Comparison of ENCODE assay signal across 15 cellular contexts in genomic region chr3:10557783-10558373, GRCh38. TPM values are rescaled to one million over a fixed set of nuclear protein-coding genes. Genes with fewer than 3 reads are reported as not detected.
A peak's percentile ranks its signal among the peaks of the same experiment; 100 is the strongest.
DNase-seq lines count a peak whose midpoint lies in the region; ATAC-seq, FAIRE-seq and TF ChIP-seq lines count a peak whose summit lies in the region.
"Had no signal": no experiment of that assay in that cellular context is flagged by ENCODE, and none has a peak within 500 bp of the region (broad histone marks: within the 10 kb centered on the region; RNA-seq: fewer than 3 reads in every experiment).

No MANE protein-coding gene starts in this region.

- H3K9me3 Mint-ChIP-seq in stimulated activated naive B cell treated with anti-CD40 and anti-IgM and Interleukin-4, amounts not matched to agents 10 μg/mL and 1 μg/mL and 100 μg/mL, for 72 hours, result peaks cover 0 to 2% of the 10 kb centered on the region in 2 donors
- no peaks in the 10 kb centered on the region for H3K9me3 Mint-ChIP-seq in WTC11
- H3K9me3 Mint-ChIP-seq: activated T-cell treated with anti-CD3 and anti-CD28 coated beads, Interleukin-2, amount 50 U/mL, for 24 hours; nephron progenitor cell had no signal

- H3K4me1 Mint-ChIP-seq in stimulated activated naive B cell treated with anti-CD40 and anti-IgM and Interleukin-4, amounts not matched to agents 10 μg/mL and 1 μg/mL and 100 μg/mL, for 72 hours, result peaks cover 5 to 6% of the 10 kb centered on the region in 2 donors
- peaks cover 7% of the 10 kb centered on the region; the same call in 1 of the 2 replicates for H3K4me1 Mint-ChIP-seq in WTC11
- H3K4me1 Mint-ChIP-seq: nephron progenitor cell had no signal

- H3K4me3 ChIP-seq in uterus, result no peak overlapping the region
- H3K4me3 ChIP-seq: dorsolateral prefrontal cortex, thoracic aorta had no signal

- no peaks in the 10 kb centered on the region for H3K36me3 ChIP-seq in uterus
- H3K36me3 ChIP-seq: thoracic aorta had no signal

- no peaks in the 10 kb centered on the region for H3K9me3 ChIP-seq in uterus
- H3K9me3 ChIP-seq: thoracic aorta had no signal

- ATAC-seq in stimulated activated naive B cell treated with anti-CD40 and anti-IgM and Interleukin-4, amounts not matched to agents 10 μg/mL and 1 μg/mL and 100 μg/mL, for 72 hours (replicated peaks), result peak; percentile 31 to 51
- ATAC-seq in WTC11 (no peak), GM21825 (IDR thresholded peaks at IDR 0.05; ENCODE audit: unreplicated experiment) (no peak)
- ATAC-seq: T-helper 17 cell had no signal

- TF ChIP-seq POLR2A in uterus (IDR thresholded peaks at IDR 0.05), result no peak

- TF ChIP-seq CTCF in WTC11 (IDR thresholded peaks at IDR 0.05), result no peak
- no peak for TF ChIP-seq CTCF in uterus (IDR thresholded peaks at IDR 0.05)

- no peaks in the 10 kb centered on the region for H3K4me1 ChIP-seq in uterus

- peaks cover 25 to 30% of the 10 kb centered on the region in 2 donors for H3K27me3 Mint-ChIP-seq in stimulated activated naive B cell treated with anti-CD40 and anti-IgM and Interleukin-4, amounts not matched to agents 10 μg/mL and 1 μg/mL and 100 μg/mL, for 72 hours
- H3K27me3 Mint-ChIP-seq in WTC11 (ENCODE audit: low read depth), result peaks cover 7% of the 10 kb centered on the region; the same call in 1 of the 2 replicates

- CTCF ChIA-PET in WTC11 (lab: Charles Lee), result no interaction called here

- no peaks in the 10 kb centered on the region for H3K36me3 Mint-ChIP-seq in stimulated activated naive B cell treated with anti-CD40 and anti-IgM and Interleukin-4, amounts not matched to agents 10 μg/mL and 1 μg/mL and 100 μg/mL, for 72 hours
- H3K36me3 Mint-ChIP-seq in WTC11, result no peaks in the 10 kb centered on the region

- no peak for FAIRE-seq in RCC 7860 (lab: Jason Lieb, UNC)

- H3K4me3 Mint-ChIP-seq in stimulated activated naive B cell treated with anti-CD40 and anti-IgM and Interleukin-4, amounts not matched to agents 10 μg/mL and 1 μg/mL and 100 μg/mL, for 72 hours, result no peak overlapping the region
- H3K4me3 Mint-ChIP-seq in WTC11, result no peak overlapping the region
- H3K4me3 Mint-ChIP-seq: activated T-cell treated with anti-CD3 and anti-CD28 coated beads, Interleukin-2, amount 50 U/mL, for 24 hours; nephron progenitor cell; T-helper 17 cell had no signal

- no peak overlapping the region for H3K27ac Mint-ChIP-seq in stimulated activated naive B cell treated with anti-CD40 and anti-IgM and Interleukin-4, amounts not matched to agents 10 μg/mL and 1 μg/mL and 100 μg/mL, for 72 hours
- no peak overlapping the region for H3K27ac Mint-ChIP-seq in WTC11
- H3K27ac Mint-ChIP-seq: activated T-cell treated with anti-CD3 and anti-CD28 coated beads, Interleukin-2, amount 50 U/mL, for 24 hours; nephron progenitor cell; T-helper 17 cell had no signal

- POLR2A ChIA-PET in WTC11 (lab: Charles Lee), result no interaction called here

- H3K27me3 ChIP-seq in uterus, result no peaks in the 10 kb centered on the region

- H3K27ac ChIP-seq in uterus, result no peak overlapping the region
- H3K27ac ChIP-seq: thoracic aorta had no signal

- intact Hi-C loops in uterus (cut with DNase I; ENCODE audit: low total_unique reads), result no loop called here

- peak; percentile 7 for DNase-seq in SIG-M5 treated with dmso at 0.1 percent for 504 hours (lab: John Stamatoyannopoulos, UW; ENCODE audit: unreplicated experiment)
- no peak for DNase-seq in SIG-M5 (lab: John Stamatoyannopoulos, UW)
- DNase-seq in RCC 7860 (ENCODE audit: low spot score), result peak; percentile 45
- DNase-seq in ecto neural progenitor cell (ENCODE audit: low spot score), result peak; percentile 28
- no peak for DNase-seq in stimulated activated naive B cell treated with anti-CD40 and anti-IgM and Interleukin-4, amounts not matched to agents 10 μg/mL and 1 μg/mL and 100 μg/mL, for 72 hours
- DNase-seq in WTC11 (ENCODE audit: low spot score), result no peak
- DNase-seq in uterus, result no peak
- DNase-seq: 8988T; activated T-cell treated with anti-CD3 and anti-CD28 coated beads, Interleukin-2, amount 50 U/mL, for 24 hours; NCI-H446; nephron progenitor cell; T-helper 17 cell had no signal

TF ChIP-seq in WTC11, 78 proteins besides CTCF, POLR2A, EP300 and RAD21:
- TF ChIP-seq ZNF416 (CRISPR knock-in tag; IDR thresholded peaks at IDR 0.05) (no peak), MXD4 (CRISPR knock-in tag; IDR thresholded peaks at IDR 0.05; ENCODE audit: borderline replicate concordance) (no peak)

RNA-seq across cellular contexts. Expression of gene ATP2B2, which starts 52.5 kb away (rescaled TPM):
- total RNA-seq in WTC11 (2021), result 0.48 to 0.62 TPM (median 0.57 TPM) in 3 replicates
- total RNA-seq in uterus, result 1 to 10 TPM in 2 of 4 donors, under 1 TPM in 2; 0.29 to 9.5 (median 4.4) TPM
- total RNA-seq: T-helper 17 cell, thoracic aorta had no signal

Comparison
In these comparisons a context has a peak if more than half of its experiments do, and no peak if none do; other contexts are left out.
1. DNase-seq: peak in SIG-M5 treated with dmso at 0.1 percent for 504 hours (single experiment), RCC 7860 (single experiment) and ecto neural progenitor cell (single experiment); none in SIG-M5 (single experiment), stimulated activated naive B cell treated with anti-CD40 and anti-IgM and Interleukin-4, amounts not matched to agents 10 μg/mL and 1 μg/mL and 100 μg/mL, for 72 hours (single experiment), WTC11 (single experiment) and uterus (0 of 2).
2. ATAC-seq: peak in stimulated activated naive B cell treated with anti-CD40 and anti-IgM and Interleukin-4, amounts not matched to agents 10 μg/mL and 1 μg/mL and 100 μg/mL, for 72 hours (2 of 2); none in WTC11 (single experiment) and GM21825 (single experiment).